Comparison of ENCODE assay signal across 3 cellular contexts in the genomic region with DNA sequence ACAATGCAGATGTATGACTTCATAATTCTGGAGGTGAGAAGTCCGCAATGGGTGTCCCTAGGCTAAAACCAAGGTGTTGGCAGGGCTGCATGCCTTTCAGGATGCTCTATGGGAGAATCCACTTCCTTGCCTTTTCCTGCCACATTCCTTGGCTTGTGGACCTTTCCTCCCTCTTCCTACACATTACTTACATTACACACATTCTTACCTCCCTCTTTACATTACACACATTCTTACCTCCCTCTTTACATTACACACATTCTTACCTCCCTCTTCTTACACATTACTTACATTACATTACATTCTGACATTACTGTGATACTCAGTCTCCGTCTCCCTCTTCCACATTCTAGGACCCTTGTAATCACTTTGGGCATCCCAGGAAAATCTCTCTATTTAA.
TF ChIP-seq lines count a peak whose summit lies in the region.

No MANE protein-coding gene starts in this region.

TF ChIP-seq in HEK293, 187 proteins besides CTCF, POLR2A, EP300 and RAD21:
- TF ChIP-seq ZBTB20 (tag by site-specific recombination; IDR thresholded peaks at IDR 0.05) (0 out of 2 replicates have a peak, but pooled peaks have one; percentile 18), WT1 (tag by site-specific recombination; IDR thresholded peaks at IDR 0.05) (peak; percentile 67), SP2 (tag by site-specific recombination; IDR thresholded peaks at IDR 0.05) (no peak)
- TF ChIP-seq, protein P1, sequence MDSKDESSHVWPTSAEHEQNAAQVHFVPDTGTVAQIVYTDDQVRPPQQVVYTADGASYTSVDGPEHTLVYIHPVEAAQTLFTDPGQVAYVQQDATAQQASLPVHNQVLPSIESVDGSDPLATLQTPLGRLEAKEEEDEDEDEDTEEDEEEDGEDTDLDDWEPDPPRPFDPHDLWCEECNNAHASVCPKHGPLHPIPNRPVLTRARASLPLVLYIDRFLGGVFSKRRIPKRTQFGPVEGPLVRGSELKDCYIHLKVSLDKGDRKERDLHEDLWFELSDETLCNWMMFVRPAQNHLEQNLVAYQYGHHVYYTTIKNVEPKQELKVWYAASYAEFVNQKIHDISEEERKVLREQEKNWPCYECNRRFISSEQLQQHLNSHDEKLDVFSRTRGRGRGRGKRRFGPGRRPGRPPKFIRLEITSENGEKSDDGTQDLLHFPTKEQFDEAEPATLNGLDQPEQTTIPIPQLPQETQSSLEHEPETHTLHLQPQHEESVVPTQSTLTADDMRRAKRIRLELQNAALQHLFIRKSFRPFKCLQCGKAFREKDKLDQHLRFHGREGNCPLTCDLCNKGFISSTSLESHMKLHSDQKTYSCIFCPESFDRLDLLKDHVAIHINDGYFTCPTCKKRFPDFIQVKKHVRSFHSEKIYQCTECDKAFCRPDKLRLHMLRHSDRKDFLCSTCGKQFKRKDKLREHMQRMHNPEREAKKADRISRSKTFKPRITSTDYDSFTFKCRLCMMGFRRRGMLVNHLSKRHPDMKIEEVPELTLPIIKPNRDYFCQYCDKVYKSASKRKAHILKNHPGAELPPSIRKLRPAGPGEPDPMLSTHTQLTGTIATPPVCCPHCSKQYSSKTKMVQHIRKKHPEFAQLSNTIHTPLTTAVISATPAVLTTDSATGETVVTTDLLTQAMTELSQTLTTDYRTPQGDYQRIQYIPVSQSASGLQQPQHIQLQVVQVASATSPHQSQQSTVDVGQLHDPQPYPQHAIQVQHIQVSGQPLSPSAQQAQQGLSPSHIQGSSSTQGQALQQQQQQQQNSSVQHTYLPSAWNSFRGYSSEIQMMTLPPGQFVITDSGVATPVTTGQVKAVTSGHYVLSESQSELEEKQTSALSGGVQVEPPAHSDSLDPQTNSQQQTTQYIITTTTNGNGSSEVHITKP (tag by site-specific recombination; IDR thresholded peaks at IDR 0.05), result peak; percentile 37; the same call in 1 of the 2 replicates

TF ChIP-seq in Ishikawa, 13 proteins besides CTCF, POLR2A, EP300 and RAD21:
- TF ChIP-seq, protein P2, sequence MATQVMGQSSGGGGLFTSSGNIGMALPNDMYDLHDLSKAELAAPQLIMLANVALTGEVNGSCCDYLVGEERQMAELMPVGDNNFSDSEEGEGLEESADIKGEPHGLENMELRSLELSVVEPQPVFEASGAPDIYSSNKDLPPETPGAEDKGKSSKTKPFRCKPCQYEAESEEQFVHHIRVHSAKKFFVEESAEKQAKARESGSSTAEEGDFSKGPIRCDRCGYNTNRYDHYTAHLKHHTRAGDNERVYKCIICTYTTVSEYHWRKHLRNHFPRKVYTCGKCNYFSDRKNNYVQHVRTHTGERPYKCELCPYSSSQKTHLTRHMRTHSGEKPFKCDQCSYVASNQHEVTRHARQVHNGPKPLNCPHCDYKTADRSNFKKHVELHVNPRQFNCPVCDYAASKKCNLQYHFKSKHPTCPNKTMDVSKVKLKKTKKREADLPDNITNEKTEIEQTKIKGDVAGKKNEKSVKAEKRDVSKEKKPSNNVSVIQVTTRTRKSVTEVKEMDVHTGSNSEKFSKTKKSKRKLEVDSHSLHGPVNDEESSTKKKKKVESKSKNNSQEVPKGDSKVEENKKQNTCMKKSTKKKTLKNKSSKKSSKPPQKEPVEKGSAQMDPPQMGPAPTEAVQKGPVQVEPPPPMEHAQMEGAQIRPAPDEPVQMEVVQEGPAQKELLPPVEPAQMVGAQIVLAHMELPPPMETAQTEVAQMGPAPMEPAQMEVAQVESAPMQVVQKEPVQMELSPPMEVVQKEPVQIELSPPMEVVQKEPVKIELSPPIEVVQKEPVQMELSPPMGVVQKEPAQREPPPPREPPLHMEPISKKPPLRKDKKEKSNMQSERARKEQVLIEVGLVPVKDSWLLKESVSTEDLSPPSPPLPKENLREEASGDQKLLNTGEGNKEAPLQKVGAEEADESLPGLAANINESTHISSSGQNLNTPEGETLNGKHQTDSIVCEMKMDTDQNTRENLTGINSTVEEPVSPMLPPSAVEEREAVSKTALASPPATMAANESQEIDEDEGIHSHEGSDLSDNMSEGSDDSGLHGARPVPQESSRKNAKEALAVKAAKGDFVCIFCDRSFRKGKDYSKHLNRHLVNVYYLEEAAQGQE (IDR thresholded peaks at IDR 0.05; ENCODE audit: low read depth), result no peak
- TF ChIP-seq TEAD4 (IDR thresholded peaks at IDR 0.05), result peak; percentile 72
- no peak for TF ChIP-seq NFIC (IDR thresholded peaks at IDR 0.05)
TF ChIP-seq in Ishikawa: peak in this region for 1.

TF ChIP-seq in endothelial cell of umbilical vein, 7 proteins besides CTCF, POLR2A, EP300 and RAD21:
- TF ChIP-seq POLR2AphosphoS5 (IDR thresholded peaks at IDR 0.05; ENCODE audit: insufficient read depth, low read depth, low read length), result no peak
- no peak for TF ChIP-seq FOS (IDR thresholded peaks at IDR 0.05; ENCODE audit: borderline replicate concordance, insufficient read depth, low read length)
- no peak for TF ChIP-seq GATA2 (IDR thresholded peaks at IDR 0.05; ENCODE audit: insufficient read depth, insufficient read length, low read depth, low read length)
- no peak for TF ChIP-seq JUN (IDR thresholded peaks at IDR 0.05; ENCODE audit: borderline replicate concordance, insufficient read depth, insufficient read length, low read depth)
- TF ChIP-seq, protein P3, sequence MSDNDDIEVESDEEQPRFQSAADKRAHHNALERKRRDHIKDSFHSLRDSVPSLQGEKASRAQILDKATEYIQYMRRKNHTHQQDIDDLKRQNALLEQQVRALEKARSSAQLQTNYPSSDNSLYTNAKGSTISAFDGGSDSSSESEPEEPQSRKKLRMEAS (IDR thresholded peaks at IDR 0.05; ENCODE audit: insufficient read depth, insufficient read length), result no peak
- no peak for TF ChIP-seq EZH2 (IDR thresholded peaks at IDR 0.05; ENCODE audit: borderline replicate concordance, low read depth, low read length, severe bottlenecking)
- TF ChIP-seq MYC (IDR thresholded peaks at IDR 0.05; ENCODE audit: low read depth, low read length), result no peak
